Comparison of ENCODE assay signal across 19 cellular contexts in genomic region chr1:230288641-230289349, GRCh38.
DNase-seq lines count a peak whose midpoint lies in the region; ATAC-seq and TF ChIP-seq lines count a peak whose summit lies in the region.
"Had no signal": no experiment of that assay in that cellular context is flagged by ENCODE, and none has a peak within 500 bp of the region (broad histone marks: within the 10 kb centered on the region; RNA-seq: fewer than 3 reads in every experiment).

No MANE protein-coding gene starts in this region.

- H3K27me3 Mint-ChIP-seq in MCF 10A (ENCODE audit: insufficient read depth, unreplicated experiment): peaks cover 44% of the 10 kb centered on the region
- no peaks in the 10 kb centered on the region for H3K27me3 Mint-ChIP-seq in stimulated activated naive B cell treated with anti-CD40 and anti-IgM and Interleukin-4, amounts not matched to agents 10 μg/mL and 1 μg/mL and 100 μg/mL, for 72 hours

- no peaks in the 10 kb centered on the region for H4K20me1 ChIP-seq in mammary epithelial cell (ENCODE audit: insufficient read depth, low read length)

- ATAC-seq in SK-N-SH treated with all-trans-retinoic acid at 6 μM for 48 hours: peak; percentile 10; the same call in 1 of the 3 replicates
- ATAC-seq in foreskin keratinocyte: peak; percentile 14
- ATAC-seq in stimulated activated naive B cell treated with anti-CD40 and anti-IgM and Interleukin-4, amounts not matched to agents 10 μg/mL and 1 μg/mL and 100 μg/mL, for 72 hours (replicated peaks): peak; percentile 23 to 33
- ATAC-seq: gastrocnemius medialis had no signal

- H3K27ac ChIP-seq in mammary epithelial cell (ENCODE audit: insufficient read depth, low read depth, low read length) (no peak overlapping the region), foreskin keratinocyte (no peak overlapping the region)
- H3K27ac ChIP-seq: adrenal gland, gastrocnemius medialis, neural progenitor cell had no signal

- H3K4me3 Mint-ChIP-seq in MCF 10A (ENCODE audit: unreplicated experiment): no peak overlapping the region
- H3K4me3 Mint-ChIP-seq in stimulated activated naive B cell treated with anti-CD40 and anti-IgM and Interleukin-4, amounts not matched to agents 10 μg/mL and 1 μg/mL and 100 μg/mL, for 72 hours: no peak overlapping the region
- H3K4me3 Mint-ChIP-seq: CD4-positive, alpha-beta memory T cell; neural progenitor cell had no signal

- POLR2A ChIA-PET in MCF 10A (lab: Yijun Ruan, JAX): interaction anchor here (1.5 kb wide), 1 partner anchor 57 kb away, joined by 6 read pairs; no protein-coding TSS in a partner anchor

- no peaks in the 10 kb centered on the region for H3K9me3 ChIP-seq in mammary epithelial cell (replicated peaks; ENCODE audit: insufficient read depth, low read length)
- H3K9me3 ChIP-seq: adrenal gland, gastrocnemius medialis had no signal

- intact Hi-C loops in MCF 10A (cut with micrococcal nuclease) (no loop called here), mammary epithelial cell (cut with micrococcal nuclease) (no loop called here)

- TF ChIP-seq CTCF in MCF 10A (IDR thresholded peaks at IDR 0.05; ENCODE audit: unreplicated experiment): no peak
- no peak for TF ChIP-seq CTCF in mammary epithelial cell (conservative IDR thresholded peaks at IDR 0.05 in 1 of 2, IDR thresholded peaks at IDR 0.05 in 1 of 2; ENCODE audit: extremely low read depth in 1 of 2, insufficient read depth in 1 of 2, low read depth in 1 of 2, low read length in 2 of 2)
- TF ChIP-seq CTCF in foreskin keratinocyte (conservative IDR thresholded peaks at IDR 0.05): no peak
- TF ChIP-seq CTCF in GM13976 (IDR thresholded peaks at IDR 0.05; ENCODE audit: borderline replicate concordance, control extremely low read depth, extremely low read depth, insufficient read depth, missing control alignments): no peak

- DNase-seq in MCF 10A (ENCODE audit: unreplicated experiment) (peak; percentile 91), mammary epithelial cell (no peak), foreskin keratinocyte (no peak), COR-L47 (lab: John Stamatoyannopoulos, UW) (no peak), HK-2 (ENCODE audit: unreplicated experiment) (no peak), GM13976 (ENCODE audit: low spot score) (no peak)
- DNase-seq in stimulated activated naive B cell treated with anti-CD40 and anti-IgM and Interleukin-4, amounts not matched to agents 10 μg/mL and 1 μg/mL and 100 μg/mL, for 72 hours: no peak
- DNase-seq: CD4-positive, alpha-beta memory T cell; mesendoderm; NCI-H1930; NCI-H524; PC-3; right cardiac atrium; stimulated activated CD4-positive, alpha-beta T cell treated with anti-CD3 and anti-CD28 coated beads, Interleukin-1b, Interleukin-23, amount 100 ng/mL, for 48 hours; substantia nigra had no signal

- H3K79me2 ChIP-seq in mammary epithelial cell (ENCODE audit: insufficient read depth, low read length): no peaks in the 10 kb centered on the region

- no peak overlapping the region for H3K9ac ChIP-seq in mammary epithelial cell (ENCODE audit: insufficient read depth, low read length)
- H3K9ac ChIP-seq: neural progenitor cell had no signal

- no peak overlapping the region for H3K4me2 ChIP-seq in mammary epithelial cell (ENCODE audit: insufficient read depth, low read depth, low read length)
- H3K4me2 ChIP-seq: neural progenitor cell had no signal

- no peak overlapping the region for H2AFZ ChIP-seq in mammary epithelial cell (ENCODE audit: low read depth, low read length)
- H2AFZ ChIP-seq: neural progenitor cell had no signal

- peaks cover 6% of the 10 kb centered on the region for H3K36me3 Mint-ChIP-seq in MCF 10A (ENCODE audit: insufficient read depth, unreplicated experiment)
- peaks cover 8 to 23% of the 10 kb centered on the region in 2 donors for H3K36me3 Mint-ChIP-seq in stimulated activated naive B cell treated with anti-CD40 and anti-IgM and Interleukin-4, amounts not matched to agents 10 μg/mL and 1 μg/mL and 100 μg/mL, for 72 hours
- H3K36me3 Mint-ChIP-seq: CD4-positive, alpha-beta memory T cell had no signal

- dilution Hi-C loops in mammary epithelial cell (cut with HindIII; ENCODE audit: low sequenced_read_pairs): no loop called here

- CTCF ChIA-PET in MCF 10A (lab: Yijun Ruan, JAX): interaction anchor here (0.7 to 2.3 kb wide), 5 partner anchors 16 to 652 kb away, joined by 3 to 9 read pairs (median 3); no protein-coding TSS in a partner anchor
- CTCF ChIA-PET in mammary epithelial cell (lab: Charles Lee; ENCODE audit: low non-redundant PET): no interaction called here

- H3K27ac Mint-ChIP-seq in MCF 10A (ENCODE audit: low read depth, unreplicated experiment): no peak overlapping the region
- peak overlapping the region; percentile 47 for H3K27ac Mint-ChIP-seq in stimulated activated naive B cell treated with anti-CD40 and anti-IgM and Interleukin-4, amounts not matched to agents 10 μg/mL and 1 μg/mL and 100 μg/mL, for 72 hours

- in situ Hi-C loops in mammary epithelial cell (cut with MboI; ENCODE audit: low sequenced_read_pairs in 2 of 2) (no loop called here), GM13976 (cut with MboI; ENCODE audit: low sequenced_read_pairs, unreplicated experiment) (no loop called here)

- no peaks in the 10 kb centered on the region for H3K4me1 Mint-ChIP-seq in MCF 10A (ENCODE audit: insufficient read depth, unreplicated experiment)
- H3K4me1 Mint-ChIP-seq in stimulated activated naive B cell treated with anti-CD40 and anti-IgM and Interleukin-4, amounts not matched to agents 10 μg/mL and 1 μg/mL and 100 μg/mL, for 72 hours: peaks cover 43 to 81% of the 10 kb centered on the region in 2 donors

- H3K4me1 ChIP-seq in mammary epithelial cell (ENCODE audit: insufficient read depth, low read length): peaks cover 3% of the 10 kb centered on the region
- H3K4me1 ChIP-seq in foreskin keratinocyte: no peaks in the 10 kb centered on the region
- H3K4me1 ChIP-seq: adrenal gland, gastrocnemius medialis had no signal

- BruUV-seq in MCF 10A (replicated peaks; lab: Mats Ljungman, UMichigan) (no TSS peak), mammary epithelial cell (replicated peaks; lab: Mats Ljungman, UMichigan) (no TSS peak)

- H3K27me3 ChIP-seq in mammary epithelial cell (ENCODE audit: insufficient read depth, low read length) (no peaks in the 10 kb centered on the region), foreskin keratinocyte (peaks cover 19% of the 10 kb centered on the region)
- H3K27me3 ChIP-seq: adrenal gland had no signal

- no peaks in the 10 kb centered on the region for H3K9me3 Mint-ChIP-seq in MCF 10A (ENCODE audit: unreplicated experiment)
- no peaks in the 10 kb centered on the region for H3K9me3 Mint-ChIP-seq in stimulated activated naive B cell treated with anti-CD40 and anti-IgM and Interleukin-4, amounts not matched to agents 10 μg/mL and 1 μg/mL and 100 μg/mL, for 72 hours
- H3K9me3 Mint-ChIP-seq: CD4-positive, alpha-beta memory T cell had no signal

- 72% methylated on average over 14 of the region's 14 CpGs for WGBS in mammary epithelial cell (ENCODE audit: low coverage, missing lambda C conversion rate)

- no peaks in the 10 kb centered on the region for H3K36me3 ChIP-seq in mammary epithelial cell (ENCODE audit: insufficient read depth, low read length)
- H3K36me3 ChIP-seq: adrenal gland, gastrocnemius medialis, neural progenitor cell had no signal

- no peak overlapping the region for H3K4me3 ChIP-seq in mammary epithelial cell (replicated peaks in 1 of 3; ENCODE audit: insufficient read depth in 1 of 3, low read depth in 2 of 3, low read length in 3 of 3)
- H3K4me3 ChIP-seq: adrenal gland, gastrocnemius medialis, neural progenitor cell had no signal

TF ChIP-seq in SK-N-SH treated with all-trans-retinoic acid at 6 μM for 48 hours, 23 proteins besides CTCF, POLR2A, EP300 and RAD21:
- no peak for TF ChIP-seq CSRNP3 (CRISPR knock-in tag; IDR thresholded peaks at IDR 0.05)
- no peak for TF ChIP-seq PPARA (CRISPR knock-in tag; IDR thresholded peaks at IDR 0.05; ENCODE audit: borderline replicate concordance)
- TF ChIP-seq PATZ1 (CRISPR knock-in tag; IDR thresholded peaks at IDR 0.05; ENCODE audit: borderline replicate concordance): no peak
- TF ChIP-seq ISL1 (CRISPR knock-in tag; IDR thresholded peaks at IDR 0.05): no peak
- no peak for TF ChIP-seq ZC3H10 (CRISPR knock-in tag; IDR thresholded peaks at IDR 0.05)
- TF ChIP-seq ESRRG (CRISPR knock-in tag; IDR thresholded peaks at IDR 0.05): no peak
- TF ChIP-seq BACH2 (CRISPR knock-in tag; IDR thresholded peaks at IDR 0.05; ENCODE audit: borderline replicate concordance): no peak
- no peak for TF ChIP-seq SNAI2 (CRISPR knock-in tag; IDR thresholded peaks at IDR 0.05)
- no peak for TF ChIP-seq GLIS3 (CRISPR knock-in tag; IDR thresholded peaks at IDR 0.05)
- TF ChIP-seq ZNF70 (CRISPR knock-in tag; IDR thresholded peaks at IDR 0.05): no peak
- no peak for TF ChIP-seq ZFP30 (CRISPR knock-in tag; IDR thresholded peaks at IDR 0.05)
